8 cellular contexts compared by ENCODE assay signal in genomic region chr2:88692187-88692586, GRCh38. TPM values are rescaled to one million over a fixed set of nuclear protein-coding genes. Genes with fewer than 3 reads are reported as not detected.
DNase-seq lines count a peak whose midpoint lies in the region; ATAC-seq and TF ChIP-seq lines count a peak whose summit lies in the region.

No MANE protein-coding gene starts in this region.

- peaks cover 5% of the 10 kb centered on the region for H3K9me3 ChIP-seq in OCI-LY1 (ENCODE audit: low read length)
- no peaks in the 10 kb centered on the region for H3K9me3 ChIP-seq in right atrium auricular region

- no peaks in the 10 kb centered on the region for H3K27me3 ChIP-seq in OCI-LY1 (ENCODE audit: insufficient read depth, low read length)
- no peaks in the 10 kb centered on the region for H3K27me3 ChIP-seq in right atrium auricular region

- no peaks in the 10 kb centered on the region for H3F3A ChIP-seq in OCI-LY1 (ENCODE audit: insufficient read depth, low read length)

- peaks cover 9% of the 10 kb centered on the region; the same call in 1 of the 2 replicates for H3K36me3 ChIP-seq in OCI-LY1 (ENCODE audit: insufficient read depth, low read length)
- H3K36me3 ChIP-seq in right atrium auricular region: no peaks in the 10 kb centered on the region

- H3K9me2 ChIP-seq in OCI-LY1 (ENCODE audit: low read depth, low read length): no peaks in the 10 kb centered on the region

- H3K27ac ChIP-seq in OCI-LY1 (ENCODE audit: low read depth, low read length, poor library complexity, severe bottlenecking) (peak overlapping the region; percentile 49), right atrium auricular region (peak overlapping the region; percentile 71 to 87)

- peak; percentile 22 for DNase-seq in NCI-H345 (lab: John Stamatoyannopoulos, UW)
- no peak for DNase-seq in NCI-H345 treated with DMSO at 0.1 percent for 48 hours (lab: John Stamatoyannopoulos, UW; ENCODE audit: unreplicated experiment)
- peak; percentile 7 for DNase-seq in activated gamma-delta T cell treated with anti-CD3 and anti-CD28 coated beads, Interleukin-2, amount 50 U/mL, for 16 hours (ENCODE audit: low read depth)
- DNase-seq in right atrium auricular region (ENCODE audit: low spot score): no peak
- DNase-seq in skeletal muscle cell (ENCODE audit: low read depth): no peak

- peak overlapping the region; percentile 73 for H3K4me2 ChIP-seq in OCI-LY1 (ENCODE audit: low read length)

- no peaks in the 10 kb centered on the region for H4K20me1 ChIP-seq in OCI-LY1 (ENCODE audit: insufficient read depth, low read length)

- TF ChIP-seq POLR2A in GM18505 (IDR thresholded peaks at IDR 0.05; ENCODE audit: borderline replicate concordance, extremely low read depth, insufficient read depth, insufficient read length): no peak

- H3K4me1 ChIP-seq in OCI-LY1 (ENCODE audit: insufficient read depth, low read length, severe bottlenecking) (peaks cover 34% of the 10 kb centered on the region), right atrium auricular region (peaks cover 0 to 32% of the 10 kb centered on the region in 2 donors)

- peak overlapping the region; percentile 93 for H3K9ac ChIP-seq in OCI-LY1 (ENCODE audit: low read length)

- peaks cover 54% of the 10 kb centered on the region for H3K79me2 ChIP-seq in OCI-LY1 (ENCODE audit: insufficient read depth, low read length)

- TF ChIP-seq CTCF in OCI-LY1 (IDR thresholded peaks at IDR 0.05; ENCODE audit: low read length) (no peak), right atrium auricular region (IDR thresholded peaks at IDR 0.05) (no peak)

- H2AFZ ChIP-seq in OCI-LY1 (ENCODE audit: low read length): no peak overlapping the region

- ATAC-seq in GM18505 (IDR thresholded peaks at IDR 0.05; ENCODE audit: unreplicated experiment) (no peak), GM21825 (IDR thresholded peaks at IDR 0.05; ENCODE audit: unreplicated experiment) (no peak)

- H3K4me3 ChIP-seq in OCI-LY1 (ENCODE audit: low read depth, low read length, poor library complexity, severe bottlenecking): peak overlapping the region; percentile 90
- H3K4me3 ChIP-seq in right atrium auricular region: peak overlapping the region; percentile 74 to 78
- H3K4me3 ChIP-seq in skeletal muscle cell (ENCODE audit: low read depth, low read length): peak overlapping the region; percentile 78

RNA-seq across cellular contexts. Expression of gene RPIA, which starts 0.7 kb away (rescaled TPM):
- total RNA-seq in right atrium auricular region: 1 to 10 TPM; 4.2 to 5.1 TPM

Comparison
In these comparisons a context has a peak if more than half of its experiments do, and no peak if none do; other contexts are left out.
1. DNase-seq: peak in NCI-H345 (single experiment) and activated gamma-delta T cell treated with anti-CD3 and anti-CD28 coated beads, Interleukin-2, amount 50 U/mL, for 16 hours (single experiment); none in NCI-H345 treated with DMSO at 0.1 percent for 48 hours (single experiment), right atrium auricular region (single experiment) and skeletal muscle cell (single experiment).
2. Peak in every context shown above with its lines, with median percentiles within 50 percentile points of each other: H3K4me3 ChIP-seq.